ENCODE assay signal across 29 cellular contexts in genomic region chr5:62001640-62002039, GRCh38.
"Had no signal": no experiment of that assay in that cellular context is flagged by ENCODE, and none has a peak within 500 bp of the region (broad histone marks: within the 10 kb centered on the region; RNA-seq: fewer than 3 reads in every experiment).

No MANE protein-coding gene starts in this region.

- H3K27me3 ChIP-seq: cardiac muscle cell, hepatocyte, right lobe of liver, stomach, suprapubic skin, tibial nerve had no signal

- H3K36me3 ChIP-seq: cardiac muscle cell, right lobe of liver, stomach, suprapubic skin, tibial nerve had no signal

- FAIRE-seq: urothelium cell line had no signal

- H3K4me1 Mint-ChIP-seq: activated B cell treated with CpG ODN at 0.5 μM for 24 hours; activated CD4-positive, alpha-beta T cell treated with anti-CD3 and anti-CD28 coated beads for 36 hours; activated naive CD8-positive, alpha-beta T cell treated with anti-CD3 and anti-CD28 coated beads, Interleukin-2, amount 10 ng/mL, durations not matched to agents 7 days and 5 days; nephron progenitor cell; stimulated activated effector memory CD8-positive, alpha-beta T cell treated with anti-CD3 and anti-CD28 coated beads, Interleukin-12 subunit alpha, Interleukin-12 subunit beta, amount 100 ng/mL, for 72 hours had no signal

- H3K9me3 Mint-ChIP-seq: activated B cell treated with CpG ODN at 0.5 μM for 24 hours; activated CD4-positive, alpha-beta memory T cell treated with anti-CD3 and anti-CD28 coated beads for 36 hours; activated naive CD4-positive, alpha-beta T cell treated with anti-CD3 and anti-CD28 coated beads for 36 hours; activated naive CD8-positive, alpha-beta T cell treated with anti-CD3 and anti-CD28 coated beads, Interleukin-2, amount 10 ng/mL, durations not matched to agents 7 days and 5 days; endodermal cell; nephron progenitor cell; stimulated activated effector memory CD8-positive, alpha-beta T cell treated with anti-CD3 and anti-CD28 coated beads, Interleukin-12 subunit alpha, Interleukin-12 subunit beta, amount 100 ng/mL, for 72 hours; T-helper 1 cell treated with Interleukin-12 subunit alpha and Interleukin-12 subunit beta and Interleukin-4 antibody, amounts not matched to agents 30 μg/mL and 1 μg/mL, for 36 hours had no signal

- H3K27ac Mint-ChIP-seq: activated B cell treated with CpG ODN at 0.5 μM for 24 hours; activated CD4-positive, alpha-beta memory T cell treated with anti-CD3 and anti-CD28 coated beads for 36 hours; activated CD4-positive, alpha-beta T cell treated with anti-CD3 and anti-CD28 coated beads for 36 hours; activated naive CD4-positive, alpha-beta T cell treated with anti-CD3 and anti-CD28 coated beads for 36 hours; activated naive CD8-positive, alpha-beta T cell treated with anti-CD3 and anti-CD28 coated beads, Interleukin-2, amount 10 ng/mL, durations not matched to agents 7 days and 5 days; endodermal cell; nephron progenitor cell; stimulated activated effector memory CD8-positive, alpha-beta T cell treated with anti-CD3 and anti-CD28 coated beads, Interleukin-12 subunit alpha, Interleukin-12 subunit beta, amount 100 ng/mL, for 72 hours; T-helper 1 cell treated with Interleukin-12 subunit alpha and Interleukin-12 subunit beta and Interleukin-4 antibody, amounts not matched to agents 30 μg/mL and 1 μg/mL, for 36 hours had no signal

- H3K4me3 Mint-ChIP-seq: activated B cell treated with CpG ODN at 0.5 μM for 24 hours; activated CD4-positive, alpha-beta memory T cell treated with anti-CD3 and anti-CD28 coated beads for 36 hours; activated CD4-positive, alpha-beta T cell treated with anti-CD3 and anti-CD28 coated beads for 36 hours; activated naive CD4-positive, alpha-beta T cell treated with anti-CD3 and anti-CD28 coated beads for 36 hours; activated naive CD8-positive, alpha-beta T cell treated with anti-CD3 and anti-CD28 coated beads, Interleukin-2, amount 10 ng/mL, durations not matched to agents 7 days and 5 days; endodermal cell; nephron progenitor cell; stimulated activated effector memory CD8-positive, alpha-beta T cell treated with anti-CD3 and anti-CD28 coated beads, Interleukin-12 subunit alpha, Interleukin-12 subunit beta, amount 100 ng/mL, for 72 hours; T-helper 1 cell treated with Interleukin-12 subunit alpha and Interleukin-12 subunit beta and Interleukin-4 antibody, amounts not matched to agents 30 μg/mL and 1 μg/mL, for 36 hours had no signal

- ATAC-seq: activated CD4-positive, alpha-beta T cell treated with anti-CD3 and anti-CD28 coated beads for 36 hours; left colon; right lobe of liver; stimulated activated effector memory CD8-positive, alpha-beta T cell treated with anti-CD3 and anti-CD28 coated beads, Interleukin-12 subunit alpha, Interleukin-12 subunit beta, amount 100 ng/mL, for 72 hours had no signal

- H3K36me3 Mint-ChIP-seq: activated CD4-positive, alpha-beta memory T cell treated with anti-CD3 and anti-CD28 coated beads for 36 hours; activated naive CD8-positive, alpha-beta T cell treated with anti-CD3 and anti-CD28 coated beads, Interleukin-2, amount 10 ng/mL, durations not matched to agents 7 days and 5 days; stimulated activated effector memory CD8-positive, alpha-beta T cell treated with anti-CD3 and anti-CD28 coated beads, Interleukin-12 subunit alpha, Interleukin-12 subunit beta, amount 100 ng/mL, for 72 hours had no signal

- H3K4me1 ChIP-seq: parathyroid adenoma, right lobe of liver, stomach, suprapubic skin, tibial nerve had no signal

- H3K9me3 ChIP-seq: right lobe of liver, stomach, suprapubic skin, tibial nerve had no signal

- H3K4me3 ChIP-seq: cardiac muscle cell, hepatocyte, right lobe of liver, skin epidermis, stomach, suprapubic skin, tibial nerve had no signal

- H3K27me3 Mint-ChIP-seq: activated B cell treated with CpG ODN at 0.5 μM for 24 hours had no signal

- DNase-seq: activated B cell treated with CpG ODN at 0.5 μM for 24 hours; activated CD4-positive, alpha-beta memory T cell treated with anti-CD3 and anti-CD28 coated beads for 36 hours; activated CD4-positive, alpha-beta T cell treated with anti-CD3 and anti-CD28 coated beads for 36 hours; activated effector memory CD4-positive, alpha-beta T cell treated with Interleukin-2 at 50 U/mL for 16 hours; activated naive CD4-positive, alpha-beta T cell treated with anti-CD3 and anti-CD28 coated beads for 36 hours; activated naive CD8-positive, alpha-beta T cell treated with anti-CD3 and anti-CD28 coated beads, Interleukin-2, amount 10 ng/mL, durations not matched to agents 7 days and 5 days; activated T-cell treated with anti-CD3 and anti-CD28 coated beads, Interleukin-2, amount 50 U/mL, for 48 hours; amniotic stem cell; cortex of kidney; endodermal cell; erythroblast; foreskin melanocyte; glutamatergic neuron; left colon; mesenchymal stem cell; nephron progenitor cell; right lobe of liver; stimulated activated CD4-positive, alpha-beta T cell treated with anti-CD3 and anti-CD28 coated beads, Interleukin-1b, Interleukin-23, amount 100 ng/mL, for 48 hours; stomach; T1000 had no signal

- H3K27ac ChIP-seq: cardiac muscle cell, hepatocyte, parathyroid adenoma, right lobe of liver, skin epidermis, stomach, suprapubic skin, tibial nerve had no signal
